Comparison of ENCODE assay signal across 1 cellular context in the genomic region with DNA sequence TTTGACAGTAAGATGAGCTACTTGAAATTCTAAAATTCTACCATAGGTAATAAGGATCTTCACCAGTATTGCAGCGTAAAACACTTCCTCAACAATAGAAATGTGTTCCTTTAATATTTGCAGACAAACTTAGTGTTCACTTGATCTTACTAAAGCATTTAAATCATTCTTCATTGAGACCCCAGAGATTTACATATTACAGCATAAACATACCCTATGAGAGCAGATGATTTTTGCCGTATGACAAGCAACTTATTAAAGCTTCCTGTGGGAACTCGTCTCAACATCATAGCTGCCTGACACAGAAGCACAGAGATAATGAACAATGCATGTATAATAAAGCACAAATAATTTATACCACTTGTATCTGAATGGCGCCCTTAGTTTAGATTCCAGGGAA.
TF ChIP-seq lines count a peak whose summit lies in the region.

No MANE protein-coding gene starts in this region.

TF ChIP-seq in liver, 16 proteins besides CTCF, POLR2A, EP300 and RAD21 (continued from another document):
- TF ChIP-seq, protein P1, sequence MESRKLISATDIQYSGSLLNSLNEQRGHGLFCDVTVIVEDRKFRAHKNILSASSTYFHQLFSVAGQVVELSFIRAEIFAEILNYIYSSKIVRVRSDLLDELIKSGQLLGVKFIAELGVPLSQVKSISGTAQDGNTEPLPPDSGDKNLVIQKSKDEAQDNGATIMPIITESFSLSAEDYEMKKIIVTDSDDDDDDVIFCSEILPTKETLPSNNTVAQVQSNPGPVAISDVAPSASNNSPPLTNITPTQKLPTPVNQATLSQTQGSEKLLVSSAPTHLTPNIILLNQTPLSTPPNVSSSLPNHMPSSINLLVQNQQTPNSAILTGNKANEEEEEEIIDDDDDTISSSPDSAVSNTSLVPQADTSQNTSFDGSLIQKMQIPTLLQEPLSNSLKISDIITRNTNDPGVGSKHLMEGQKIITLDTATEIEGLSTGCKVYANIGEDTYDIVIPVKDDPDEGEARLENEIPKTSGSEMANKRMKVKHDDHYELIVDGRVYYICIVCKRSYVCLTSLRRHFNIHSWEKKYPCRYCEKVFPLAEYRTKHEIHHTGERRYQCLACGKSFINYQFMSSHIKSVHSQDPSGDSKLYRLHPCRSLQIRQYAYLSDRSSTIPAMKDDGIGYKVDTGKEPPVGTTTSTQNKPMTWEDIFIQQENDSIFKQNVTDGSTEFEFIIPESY (IDR thresholded peaks at IDR 0.05) = no peak
